1 cellular context compared by ENCODE assay signal in the genomic region with DNA sequence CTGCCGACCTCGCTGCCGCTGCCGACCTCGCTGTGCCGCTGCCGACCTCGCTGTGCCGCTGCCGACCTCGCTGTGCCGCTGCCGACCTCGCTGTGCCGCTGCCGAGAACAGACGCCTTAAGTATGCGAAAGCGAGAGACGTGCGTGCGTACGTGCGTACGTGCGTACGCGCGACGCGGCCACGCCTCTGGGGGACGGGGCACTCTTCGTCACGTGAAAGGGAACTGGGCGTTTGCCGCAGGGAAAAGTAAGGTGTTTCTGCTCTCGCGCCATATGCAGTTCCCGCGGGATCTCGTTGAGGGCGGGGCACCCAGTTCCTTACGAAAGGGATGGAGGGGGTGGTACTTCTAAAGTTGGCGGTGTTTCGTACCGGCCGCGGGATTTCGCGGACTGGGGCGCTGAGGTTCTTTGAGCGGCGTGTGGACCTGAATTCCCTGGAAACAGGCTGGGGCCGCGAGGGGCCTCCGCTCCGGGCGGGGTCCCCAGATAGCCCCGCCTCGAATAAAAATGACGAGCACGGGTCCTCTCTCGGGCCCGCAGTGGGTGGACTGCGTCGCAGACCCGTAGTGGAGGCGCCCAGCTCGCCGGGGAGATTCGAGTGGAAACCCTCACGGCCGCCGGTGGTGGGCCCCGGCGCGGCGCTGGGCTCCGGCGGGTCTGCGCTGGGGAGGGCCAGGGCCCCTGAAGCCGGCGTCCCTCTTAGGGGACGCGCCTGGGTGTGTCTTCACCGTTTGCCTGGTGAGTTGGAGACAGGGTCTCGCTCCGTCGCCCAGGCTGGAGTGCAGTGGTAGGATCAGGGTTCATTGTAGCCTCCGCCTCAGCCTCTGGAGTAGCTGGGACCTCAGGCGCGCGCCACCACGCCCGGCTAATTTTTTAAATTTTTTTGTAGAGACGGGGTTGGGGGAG.
TF ChIP-seq lines count a peak whose summit lies in the region.

A gene (minus strand): TSS at position 94 of the 905 bp plus-strand sequence. CDS start 167 bp downstream, outside the sequence.

TF ChIP-seq in HepG2, 621 proteins besides CTCF, POLR2A, EP300 and RAD21 (continued from another document and continues in another):
- TF ChIP-seq CREM (IDR thresholded peaks at IDR 0.05) = peak; percentile 87
- no peak for TF ChIP-seq CREM (CRISPR knock-in tag; IDR thresholded peaks at IDR 0.05)
- TF ChIP-seq ZNF136 (CRISPR knock-in tag; IDR thresholded peaks at IDR 0.05; ENCODE audit: low read depth) = peak; percentile 66
- TF ChIP-seq, protein P1, sequence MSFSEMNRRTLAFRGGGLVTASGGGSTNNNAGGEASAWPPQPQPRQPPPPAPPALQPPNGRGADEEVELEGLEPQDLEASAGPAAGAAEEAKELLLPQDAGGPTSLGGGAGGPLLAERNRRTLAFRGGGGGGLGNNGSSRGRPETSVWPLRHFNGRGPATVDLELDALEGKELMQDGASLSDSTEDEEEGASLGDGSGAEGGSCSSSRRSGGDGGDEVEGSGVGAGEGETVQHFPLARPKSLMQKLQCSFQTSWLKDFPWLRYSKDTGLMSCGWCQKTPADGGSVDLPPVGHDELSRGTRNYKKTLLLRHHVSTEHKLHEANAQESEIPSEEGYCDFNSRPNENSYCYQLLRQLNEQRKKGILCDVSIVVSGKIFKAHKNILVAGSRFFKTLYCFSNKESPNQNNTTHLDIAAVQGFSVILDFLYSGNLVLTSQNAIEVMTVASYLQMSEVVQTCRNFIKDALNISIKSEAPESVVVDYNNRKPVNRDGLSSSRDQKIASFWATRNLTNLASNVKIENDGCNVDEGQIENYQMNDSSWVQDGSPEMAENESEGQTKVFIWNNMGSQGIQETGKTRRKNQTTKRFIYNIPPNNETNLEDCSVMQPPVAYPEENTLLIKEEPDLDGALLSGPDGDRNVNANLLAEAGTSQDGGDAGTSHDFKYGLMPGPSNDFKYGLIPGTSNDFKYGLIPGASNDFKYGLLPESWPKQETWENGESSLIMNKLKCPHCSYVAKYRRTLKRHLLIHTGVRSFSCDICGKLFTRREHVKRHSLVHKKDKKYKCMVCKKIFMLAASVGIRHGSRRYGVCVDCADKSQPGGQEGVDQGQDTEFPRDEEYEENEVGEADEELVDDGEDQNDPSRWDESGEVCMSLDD (CRISPR knock-in tag; IDR thresholded peaks at IDR 0.05; ENCODE audit: borderline replicate concordance) = no peak; the same call in 1 of the 2 replicates
- peak; percentile 85 for TF ChIP-seq ZNF446 (CRISPR knock-in tag; IDR thresholded peaks at IDR 0.05)
- peak; percentile 26 for TF ChIP-seq RARA (CRISPR knock-in tag; IDR thresholded peaks at IDR 0.05)
- TF ChIP-seq, protein P2, sequence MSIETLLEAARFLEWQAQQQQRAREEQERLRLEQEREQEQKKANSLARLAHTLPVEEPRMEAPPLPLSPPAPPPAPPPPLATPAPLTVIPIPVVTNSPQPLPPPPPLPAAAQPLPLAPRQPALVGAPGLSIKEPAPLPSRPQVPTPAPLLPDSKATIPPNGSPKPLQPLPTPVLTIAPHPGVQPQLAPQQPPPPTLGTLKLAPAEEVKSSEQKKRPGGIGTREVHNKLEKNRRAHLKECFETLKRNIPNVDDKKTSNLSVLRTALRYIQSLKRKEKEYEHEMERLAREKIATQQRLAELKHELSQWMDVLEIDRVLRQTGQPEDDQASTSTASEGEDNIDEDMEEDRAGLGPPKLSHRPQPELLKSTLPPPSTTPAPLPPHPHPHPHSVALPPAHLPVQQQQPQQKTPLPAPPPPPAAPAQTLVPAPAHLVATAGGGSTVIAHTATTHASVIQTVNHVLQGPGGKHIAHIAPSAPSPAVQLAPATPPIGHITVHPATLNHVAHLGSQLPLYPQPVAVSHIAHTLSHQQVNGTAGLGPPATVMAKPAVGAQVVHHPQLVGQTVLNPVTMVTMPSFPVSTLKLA (IDR thresholded peaks at IDR 0.05) = peak; percentile 86
- TF ChIP-seq, protein P3, sequence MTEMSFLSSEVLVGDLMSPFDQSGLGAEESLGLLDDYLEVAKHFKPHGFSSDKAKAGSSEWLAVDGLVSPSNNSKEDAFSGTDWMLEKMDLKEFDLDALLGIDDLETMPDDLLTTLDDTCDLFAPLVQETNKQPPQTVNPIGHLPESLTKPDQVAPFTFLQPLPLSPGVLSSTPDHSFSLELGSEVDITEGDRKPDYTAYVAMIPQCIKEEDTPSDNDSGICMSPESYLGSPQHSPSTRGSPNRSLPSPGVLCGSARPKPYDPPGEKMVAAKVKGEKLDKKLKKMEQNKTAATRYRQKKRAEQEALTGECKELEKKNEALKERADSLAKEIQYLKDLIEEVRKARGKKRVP (CRISPR knock-in tag; IDR thresholded peaks at IDR 0.05) = peak in 1 of 2 experiments; percentile 49; a peak in 1 of 4 replicates
- TF ChIP-seq KMT2A (CRISPR knock-in tag; IDR thresholded peaks at IDR 0.05) = peak; percentile 91
- TF ChIP-seq MYC (CRISPR knock-in tag; IDR thresholded peaks at IDR 0.05; ENCODE audit: borderline replicate concordance) = peak; percentile 83
- no peak for TF ChIP-seq ADNP (CRISPR knock-in tag; IDR thresholded peaks at IDR 0.05)
- TF ChIP-seq, protein P4, sequence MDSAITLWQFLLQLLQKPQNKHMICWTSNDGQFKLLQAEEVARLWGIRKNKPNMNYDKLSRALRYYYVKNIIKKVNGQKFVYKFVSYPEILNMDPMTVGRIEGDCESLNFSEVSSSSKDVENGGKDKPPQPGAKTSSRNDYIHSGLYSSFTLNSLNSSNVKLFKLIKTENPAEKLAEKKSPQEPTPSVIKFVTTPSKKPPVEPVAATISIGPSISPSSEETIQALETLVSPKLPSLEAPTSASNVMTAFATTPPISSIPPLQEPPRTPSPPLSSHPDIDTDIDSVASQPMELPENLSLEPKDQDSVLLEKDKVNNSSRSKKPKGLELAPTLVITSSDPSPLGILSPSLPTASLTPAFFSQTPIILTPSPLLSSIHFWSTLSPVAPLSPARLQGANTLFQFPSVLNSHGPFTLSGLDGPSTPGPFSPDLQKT (CRISPR knock-in tag; IDR thresholded peaks at IDR 0.05; ENCODE audit: borderline replicate concordance) = no peak
- TF ChIP-seq ATF7-NPFF (CRISPR knock-in tag; IDR thresholded peaks at IDR 0.05; ENCODE audit: low read depth) = peak; percentile 97; the same call in 1 of the 2 replicates
- TF ChIP-seq SCMH1 (CRISPR knock-in tag; IDR thresholded peaks at IDR 0.05; ENCODE audit: borderline replicate concordance) = no peak
- TF ChIP-seq ONECUT2 (CRISPR knock-in tag; IDR thresholded peaks at IDR 0.05) = no peak; the same call in 1 of the 2 replicates
- TF ChIP-seq MAF1 (CRISPR knock-in tag; IDR thresholded peaks at IDR 0.05; ENCODE audit: borderline replicate concordance) = peak; percentile 83
- TF ChIP-seq, protein P5, sequence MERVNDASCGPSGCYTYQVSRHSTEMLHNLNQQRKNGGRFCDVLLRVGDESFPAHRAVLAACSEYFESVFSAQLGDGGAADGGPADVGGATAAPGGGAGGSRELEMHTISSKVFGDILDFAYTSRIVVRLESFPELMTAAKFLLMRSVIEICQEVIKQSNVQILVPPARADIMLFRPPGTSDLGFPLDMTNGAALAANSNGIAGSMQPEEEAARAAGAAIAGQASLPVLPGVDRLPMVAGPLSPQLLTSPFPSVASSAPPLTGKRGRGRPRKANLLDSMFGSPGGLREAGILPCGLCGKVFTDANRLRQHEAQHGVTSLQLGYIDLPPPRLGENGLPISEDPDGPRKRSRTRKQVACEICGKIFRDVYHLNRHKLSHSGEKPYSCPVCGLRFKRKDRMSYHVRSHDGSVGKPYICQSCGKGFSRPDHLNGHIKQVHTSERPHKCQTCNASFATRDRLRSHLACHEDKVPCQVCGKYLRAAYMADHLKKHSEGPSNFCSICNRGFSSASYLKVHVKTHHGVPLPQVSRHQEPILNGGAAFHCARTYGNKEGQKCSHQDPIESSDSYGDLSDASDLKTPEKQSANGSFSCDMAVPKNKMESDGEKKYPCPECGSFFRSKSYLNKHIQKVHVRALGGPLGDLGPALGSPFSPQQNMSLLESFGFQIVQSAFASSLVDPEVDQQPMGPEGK (CRISPR knock-in tag; IDR thresholded peaks at IDR 0.05) = peak; percentile 70
- peak; percentile 85 for TF ChIP-seq ELF3 (CRISPR knock-in tag; IDR thresholded peaks at IDR 0.05)
- no peak for TF ChIP-seq SP2 (CRISPR knock-in tag; IDR thresholded peaks at IDR 0.05)
- TF ChIP-seq ZMYM3 (CRISPR knock-in tag; IDR thresholded peaks at IDR 0.05) = peak; percentile 38; the same call in 1 of the 2 replicates
- TF ChIP-seq, protein P6, sequence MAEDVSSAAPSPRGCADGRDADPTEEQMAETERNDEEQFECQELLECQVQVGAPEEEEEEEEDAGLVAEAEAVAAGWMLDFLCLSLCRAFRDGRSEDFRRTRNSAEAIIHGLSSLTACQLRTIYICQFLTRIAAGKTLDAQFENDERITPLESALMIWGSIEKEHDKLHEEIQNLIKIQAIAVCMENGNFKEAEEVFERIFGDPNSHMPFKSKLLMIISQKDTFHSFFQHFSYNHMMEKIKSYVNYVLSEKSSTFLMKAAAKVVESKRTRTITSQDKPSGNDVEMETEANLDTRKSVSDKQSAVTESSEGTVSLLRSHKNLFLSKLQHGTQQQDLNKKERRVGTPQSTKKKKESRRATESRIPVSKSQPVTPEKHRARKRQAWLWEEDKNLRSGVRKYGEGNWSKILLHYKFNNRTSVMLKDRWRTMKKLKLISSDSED (CRISPR knock-in tag; IDR thresholded peaks at IDR 0.05) = no peak; the same call in 1 of the 2 replicates
- TF ChIP-seq CENPT (CRISPR knock-in tag; IDR thresholded peaks at IDR 0.05; ENCODE audit: low read depth) = peak; percentile 96
- TF ChIP-seq, protein P7, sequence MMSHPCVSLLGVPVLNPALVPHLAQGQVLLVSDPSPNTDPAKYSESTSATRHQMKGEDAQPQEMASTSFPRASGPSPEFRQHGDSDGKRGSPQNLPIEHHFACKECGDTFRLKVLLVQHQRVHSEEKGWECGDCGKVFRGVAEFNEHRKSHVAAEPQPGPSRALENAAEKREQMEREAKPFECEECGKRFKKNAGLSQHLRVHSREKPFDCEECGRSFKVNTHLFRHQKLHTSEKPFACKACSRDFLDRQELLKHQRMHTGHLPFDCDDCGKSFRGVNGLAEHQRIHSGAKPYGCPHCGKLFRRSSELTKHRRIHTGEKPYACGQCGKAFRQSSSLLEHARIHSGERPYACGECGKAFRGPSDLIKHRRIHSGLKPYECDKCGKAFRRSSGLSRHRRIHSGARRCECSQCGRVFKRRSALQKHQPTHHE (CRISPR knock-in tag; IDR thresholded peaks at IDR 0.05; ENCODE audit: borderline replicate concordance) = peak; percentile 94
- peak; percentile 75; the same call in 1 of the 2 replicates for TF ChIP-seq RNF2 (conservative IDR thresholded peaks at IDR 0.05; ENCODE audit: low read depth)
- TF ChIP-seq MTF1 (CRISPR knock-in tag; IDR thresholded peaks at IDR 0.05) = peak; percentile 80; the same call in 1 of the 2 replicates
- peak; percentile 5 for TF ChIP-seq SKI (IDR thresholded peaks at IDR 0.05; ENCODE audit: partially characterized antibody)
- peak; percentile 51 for TF ChIP-seq XRCC5 (optimal IDR thresholded peaks at IDR 0.05; ENCODE audit: low read length)
- 0 out of 2 replicates have a peak, but pooled peaks have one; percentile 46 for TF ChIP-seq RBAK (CRISPR knock-in tag; IDR thresholded peaks at IDR 0.05)
- TF ChIP-seq KAT8 (CRISPR knock-in tag; IDR thresholded peaks at IDR 0.05) = peak; percentile 91
- no peak for TF ChIP-seq MBNL3 (CRISPR knock-in tag; conservative IDR thresholded peaks at IDR 0.05)
- peak; percentile 94; the same call in 1 of the 2 replicates for TF ChIP-seq CHCHD3 (CRISPR knock-in tag; IDR thresholded peaks at IDR 0.05)
- TF ChIP-seq ZNF749 (CRISPR knock-in tag; IDR thresholded peaks at IDR 0.05; ENCODE audit: borderline replicate concordance) = peak; percentile 97
- no peak; the same call in none of the 2 replicates for TF ChIP-seq ZNF616 (CRISPR knock-in tag; IDR thresholded peaks at IDR 0.05; ENCODE audit: low read depth)
- peak; percentile 76; the same call in 1 of the 2 replicates for TF ChIP-seq ZNF101 (CRISPR knock-in tag; IDR thresholded peaks at IDR 0.05; ENCODE audit: borderline replicate concordance, low read depth)
- TF ChIP-seq MXI1 (IDR thresholded peaks at IDR 0.05; ENCODE audit: borderline replicate concordance, low read depth, low read length) = peak; percentile 92; the same call in 1 of the 3 replicates
- no peak for TF ChIP-seq PRPF4 (IDR thresholded peaks at IDR 0.05; ENCODE audit: low read depth, low read length, poor library complexity, severe bottlenecking)
- no peak for TF ChIP-seq SOX13 (IDR thresholded peaks at IDR 0.05)
- TF ChIP-seq SOX13 (CRISPR knock-in tag; conservative IDR thresholded peaks at IDR 0.05 in 1 of 2, IDR thresholded peaks at IDR 0.05 in 1 of 2) = peak in 1 of 2 experiments; percentile 38; a peak in 1 of 4 replicates
- TF ChIP-seq, protein P8, sequence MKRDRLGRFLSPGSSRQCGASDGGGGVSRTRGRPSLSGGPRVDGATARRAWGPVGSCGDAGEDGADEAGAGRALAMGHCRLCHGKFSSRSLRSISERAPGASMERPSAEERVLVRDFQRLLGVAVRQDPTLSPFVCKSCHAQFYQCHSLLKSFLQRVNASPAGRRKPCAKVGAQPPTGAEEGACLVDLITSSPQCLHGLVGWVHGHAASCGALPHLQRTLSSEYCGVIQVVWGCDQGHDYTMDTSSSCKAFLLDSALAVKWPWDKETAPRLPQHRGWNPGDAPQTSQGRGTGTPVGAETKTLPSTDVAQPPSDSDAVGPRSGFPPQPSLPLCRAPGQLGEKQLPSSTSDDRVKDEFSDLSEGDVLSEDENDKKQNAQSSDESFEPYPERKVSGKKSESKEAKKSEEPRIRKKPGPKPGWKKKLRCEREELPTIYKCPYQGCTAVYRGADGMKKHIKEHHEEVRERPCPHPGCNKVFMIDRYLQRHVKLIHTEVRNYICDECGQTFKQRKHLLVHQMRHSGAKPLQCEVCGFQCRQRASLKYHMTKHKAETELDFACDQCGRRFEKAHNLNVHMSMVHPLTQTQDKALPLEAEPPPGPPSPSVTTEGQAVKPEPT (CRISPR knock-in tag; IDR thresholded peaks at IDR 0.05; ENCODE audit: low read depth) = no peak; the same call in 1 of the 2 replicates
- TF ChIP-seq ZSCAN25 (CRISPR knock-in tag; IDR thresholded peaks at IDR 0.05) = peak; percentile 86
- no peak for TF ChIP-seq HNRNPUL1 (IDR thresholded peaks at IDR 0.05; ENCODE audit: low read depth, low read length)
- peak; percentile 95 for TF ChIP-seq ZSCAN31 (CRISPR knock-in tag; IDR thresholded peaks at IDR 0.05; ENCODE audit: low read depth)
- peak; percentile 85 for TF ChIP-seq KMT2B (CRISPR knock-in tag; IDR thresholded peaks at IDR 0.05)
- TF ChIP-seq, protein P9, sequence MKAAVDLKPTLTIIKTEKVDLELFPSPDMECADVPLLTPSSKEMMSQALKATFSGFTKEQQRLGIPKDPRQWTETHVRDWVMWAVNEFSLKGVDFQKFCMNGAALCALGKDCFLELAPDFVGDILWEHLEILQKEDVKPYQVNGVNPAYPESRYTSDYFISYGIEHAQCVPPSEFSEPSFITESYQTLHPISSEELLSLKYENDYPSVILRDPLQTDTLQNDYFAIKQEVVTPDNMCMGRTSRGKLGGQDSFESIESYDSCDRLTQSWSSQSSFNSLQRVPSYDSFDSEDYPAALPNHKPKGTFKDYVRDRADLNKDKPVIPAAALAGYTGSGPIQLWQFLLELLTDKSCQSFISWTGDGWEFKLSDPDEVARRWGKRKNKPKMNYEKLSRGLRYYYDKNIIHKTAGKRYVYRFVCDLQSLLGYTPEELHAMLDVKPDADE (CRISPR knock-in tag; IDR thresholded peaks at IDR 0.05) = peak; percentile 91
- TF ChIP-seq DNMT1 (CRISPR knock-in tag; IDR thresholded peaks at IDR 0.05) = peak; percentile 100
